7 cellular contexts compared by ENCODE assay signal in genomic region chr11:62883677-62884076, GRCh38. TPM values are rescaled to one million over a fixed set of nuclear protein-coding genes. Genes with fewer than 3 reads are reported as not detected.
DNase-seq lines count a peak whose midpoint lies in the region; ATAC-seq and TF ChIP-seq lines count a peak whose summit lies in the region.
"Had no signal": no experiment of that assay in that cellular context is flagged by ENCODE, and none has a peak within 500 bp of the region (broad histone marks: within the 10 kb centered on the region; RNA-seq: fewer than 3 reads in every experiment).

No MANE protein-coding gene starts in this region.

- H3K27me3 ChIP-seq in BLaER1 (no peaks in the 10 kb centered on the region), WERI-Rb-1 (ENCODE audit: insufficient read depth, low read depth, severe bottlenecking) (no peaks in the 10 kb centered on the region), lower lobe of right lung (ENCODE audit: low read depth) (no peaks in the 10 kb centered on the region)

- H3K9ac ChIP-seq in BLaER1 = peak overlapping the region; percentile 99

- no peak for ATAC-seq in lower lobe of right lung

- H3K4me3 ChIP-seq in BLaER1 = peak overlapping the region; percentile 97
- H3K4me3 ChIP-seq in WERI-Rb-1 (ENCODE audit: low read depth, low read length) = no peak overlapping the region
- peak overlapping the region; percentile 93 for H3K4me3 ChIP-seq in lower lobe of right lung

- TF ChIP-seq CTCF in WERI-Rb-1 (IDR thresholded peaks at IDR 0.05; ENCODE audit: low read depth, low read length) = no peak
- TF ChIP-seq CTCF in lower lobe of right lung (IDR thresholded peaks at IDR 0.05) = no peak

- peaks cover 69% of the 10 kb centered on the region for H4K20me1 ChIP-seq in BLaER1

- intact Hi-C loops in lower lobe of right lung (cut with DNase I) = no loop called here

- H3K4me2 ChIP-seq in BLaER1 = peak overlapping the region; percentile 84

- H3K9me3 ChIP-seq in BLaER1 = no peaks in the 10 kb centered on the region
- no peaks in the 10 kb centered on the region for H3K9me3 ChIP-seq in WERI-Rb-1 (ENCODE audit: severe bottlenecking)
- no peaks in the 10 kb centered on the region for H3K9me3 ChIP-seq in lower lobe of right lung

- H3K4me1 ChIP-seq in BLaER1 (peaks cover 38% of the 10 kb centered on the region), lower lobe of right lung (peaks cover 84% of the 10 kb centered on the region)

- DNase-seq in WERI-Rb-1 (no peak), lower lobe of right lung (no peak), NCI-H2227 treated with DMSO at 0.1 percent for 48 hours (lab: John Stamatoyannopoulos, UW) (no peak)
- no peak for DNase-seq in effector CD8-positive, alpha-beta T cell (lab: John Stamatoyannopoulos, UW)
- no peak for DNase-seq in stimulated activated CD4-positive, alpha-beta T cell treated with anti-CD3 and anti-CD28 coated beads, Interleukin-15, amount 100 ng/mL, for 24 hours

- H3K27ac ChIP-seq in BLaER1 = peak overlapping the region; percentile 99; the same call in 1 of the 2 replicates
- H3K27ac ChIP-seq in WERI-Rb-1 = peak overlapping the region; percentile 98
- peak overlapping the region; percentile 26 for H3K27ac ChIP-seq in lower lobe of right lung

- H3K36me3 ChIP-seq in BLaER1 = peaks cover 78% of the 10 kb centered on the region
- peaks cover 96% of the 10 kb centered on the region for H3K36me3 ChIP-seq in WERI-Rb-1
- H3K36me3 ChIP-seq in lower lobe of right lung = peaks cover 64% of the 10 kb centered on the region

RNA-seq across cellular contexts. Expression of gene SLC3A2, which starts 3.0 kb away (rescaled TPM):
- 214 TPM for total RNA-seq in lower lobe of right lung

RNA-seq across cellular contexts. Expression of gene CHRM1, which starts 37.5 kb away (rescaled TPM):
- total RNA-seq in lower lobe of right lung = 6.8 TPM

RNA-seq across cellular contexts. Expression of gene WDR74, which starts 44.3 kb away (rescaled TPM):
- total RNA-seq in lower lobe of right lung = 35.3 TPM

RNA-seq across cellular contexts. Expression of gene TEX54, which starts 51.0 kb away (rescaled TPM):
- total RNA-seq in lower lobe of right lung = not detected
- total RNA-seq: urinary bladder had no signal

RNA-seq across cellular contexts. Expression of gene STX5, which starts 51.8 kb away (rescaled TPM):
- 42.0 TPM for total RNA-seq in lower lobe of right lung

Comparison
In these comparisons a context has a peak if more than half of its experiments do, and no peak if none do; other contexts are left out.
1. H3K27ac ChIP-seq: peak in every context shown above with its lines; median percentile 99 in BLaER1; 98 in WERI-Rb-1; 26 in lower lobe of right lung.